ENCODE assay signal across 10 cellular contexts in the genomic region with DNA sequence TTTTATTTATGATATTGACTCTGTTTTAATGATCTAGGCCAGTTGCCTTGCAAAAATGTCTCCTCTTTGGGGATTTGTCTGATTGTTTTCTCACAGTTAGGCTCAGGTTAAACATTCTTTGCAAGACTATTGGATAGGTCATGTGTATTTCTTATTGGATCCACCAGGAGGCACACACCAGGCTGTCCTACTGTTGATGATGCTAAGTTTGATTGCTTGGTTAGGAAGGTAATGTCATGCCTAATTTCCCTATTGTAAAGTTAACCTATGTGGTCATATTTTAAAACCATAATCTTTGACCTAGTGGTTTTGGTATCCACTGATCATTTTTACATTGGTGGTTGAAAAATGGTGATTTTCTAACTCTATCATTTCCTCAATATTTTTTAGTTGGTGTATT.
DNase-seq lines count a peak whose midpoint lies in the region; ATAC-seq and TF ChIP-seq lines count a peak whose summit lies in the region.
"Had no signal": no experiment of that assay in that cellular context is flagged by ENCODE, and none has a peak within 500 bp of the region (broad histone marks: within the 10 kb centered on the region; RNA-seq: fewer than 3 reads in every experiment).

No MANE protein-coding gene starts in this region.

- POLR2A ChIA-PET in BJ (lab: Charles Lee) = no interaction called here

- H3K4me3 ChIP-seq in BJ (ENCODE audit: low read depth, low read length) = no peak overlapping the region
- H3K4me3 ChIP-seq in LNCaP clone FGC (ENCODE audit: low read depth, low read length) = no peak overlapping the region
- no peak overlapping the region for H3K4me3 ChIP-seq in fibroblast of pulmonary artery (replicated peaks; ENCODE audit: low read depth, low read length)
- H3K4me3 ChIP-seq in ascending aorta = no peak overlapping the region

- CTCF ChIA-PET in BJ (lab: Yijun Ruan, JAX) = no interaction called here

- intact Hi-C loops in ascending aorta (cut with DNase I) = no loop called here

- H3K27ac ChIP-seq in ascending aorta = no peak overlapping the region

- no peaks in the 10 kb centered on the region for H3K27me3 ChIP-seq in BJ (ENCODE audit: control insufficient read depth, insufficient read depth, low read length)
- H3K27me3 ChIP-seq in ascending aorta = no peaks in the 10 kb centered on the region

- DNase-seq in BJ (ENCODE audit: low read depth) (no peak), LNCaP clone FGC (ENCODE audit: low read depth) (no peak), fibroblast of pulmonary artery (ENCODE audit: low read depth) (no peak), inferior parietal cortex (ENCODE audit: extremely low spot score) (no peak), ascending aorta (ENCODE audit: low spot score in 2 of 2) (no peak)
- DNase-seq in stimulated activated CD4-positive, alpha-beta T cell treated with anti-CD3 and anti-CD28 coated beads, Interleukin-15, amount 100 ng/mL, for 24 hours = no peak
- no peak for DNase-seq in stimulated activated CD4-positive, alpha-beta T cell treated with anti-CD3 and anti-CD28 coated beads, Interleukin-12 subunit alpha, Interleukin-12 subunit beta, amount 100 ng/mL, for 4 hours
- DNase-seq: activated CD8-positive, alpha-beta memory T cell treated with anti-CD3 and anti-CD28 coated beads, Interleukin-2, amount 10 ng/mL, durations not matched to agents 7 days and 5 days; DMS79 had no signal

- H3K36me3 ChIP-seq in BJ (ENCODE audit: control insufficient read depth, insufficient read depth, low read length) (no peaks in the 10 kb centered on the region), ascending aorta (no peaks in the 10 kb centered on the region)

- peak; percentile 62 for ATAC-seq in GM19463 (IDR thresholded peaks at IDR 0.05; ENCODE audit: unreplicated experiment)
- ATAC-seq: activated CD8-positive, alpha-beta memory T cell treated with anti-CD3 and anti-CD28 coated beads, Interleukin-2, amount 10 ng/mL, durations not matched to agents 7 days and 5 days had no signal

- peak; percentile 6; the same call in 1 of the 2 replicates for TF ChIP-seq CTCF in BJ (IDR thresholded peaks at IDR 0.05; ENCODE audit: insufficient read depth, low read depth, low read length)
- TF ChIP-seq CTCF in LNCaP clone FGC (IDR thresholded peaks at IDR 0.05; ENCODE audit: control insufficient read depth, extremely low read depth, insufficient read depth) = peak; percentile 33; the same call in 1 of the 2 replicates
- TF ChIP-seq CTCF in fibroblast of pulmonary artery (IDR thresholded peaks at IDR 0.05; ENCODE audit: low read length, missing control alignments) = peak; percentile 9
- TF ChIP-seq CTCF in ascending aorta (IDR thresholded peaks at IDR 0.05) = no peak

- no peaks in the 10 kb centered on the region for H3K4me1 ChIP-seq in ascending aorta

- H3K9me3 ChIP-seq in ascending aorta = no peaks in the 10 kb centered on the region

Comparison
In these comparisons a context has a peak if more than half of its experiments do, and no peak if none do; other contexts are left out.
1. CTCF ChIP-seq: peak in BJ (single experiment), LNCaP clone FGC (single experiment) and fibroblast of pulmonary artery (single experiment); none in ascending aorta (0 of 3).